Comparison of ENCODE assay signal across 19 cellular contexts in the genomic region with DNA sequence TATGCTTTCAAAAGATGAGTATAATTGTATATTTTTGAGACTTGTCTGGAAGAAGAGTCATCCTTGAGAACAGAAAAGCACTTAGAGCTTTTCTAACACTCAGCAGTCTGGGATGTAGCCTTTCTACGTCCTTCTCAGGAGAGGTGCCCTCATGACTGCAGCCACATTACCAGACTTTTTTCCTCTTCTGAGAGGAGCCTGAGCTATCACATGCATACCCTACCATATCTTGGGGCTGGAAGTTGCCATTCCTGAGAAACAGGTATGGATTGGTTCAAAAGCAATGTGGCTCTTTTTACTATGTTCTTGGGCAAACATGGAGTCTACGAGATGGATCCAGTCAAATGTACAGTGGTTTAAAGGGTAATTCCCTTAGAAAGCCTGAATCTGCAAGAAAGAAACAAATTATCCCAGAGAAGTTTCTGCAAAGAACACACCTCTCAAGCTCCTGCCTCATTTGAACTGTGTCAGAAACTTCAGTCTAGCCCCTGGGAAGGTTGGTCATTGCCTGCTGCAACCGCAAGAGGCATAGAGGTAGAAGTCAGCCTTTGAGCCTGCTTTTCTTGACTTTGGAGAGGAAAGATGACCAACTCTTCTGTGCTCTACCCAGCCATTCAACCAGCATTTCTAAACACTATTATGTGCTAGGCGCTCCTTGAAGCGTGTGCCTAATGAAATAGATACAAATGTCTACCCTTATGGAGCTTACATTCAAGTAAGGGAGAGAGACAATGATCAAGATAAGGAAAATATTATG.
"Had no signal": no experiment of that assay in that cellular context is flagged by ENCODE, and none has a peak within 500 bp of the region (broad histone marks: within the 10 kb centered on the region; RNA-seq: fewer than 3 reads in every experiment).

No MANE protein-coding gene starts in this region.

- ATAC-seq: foreskin keratinocyte, gastroesophageal sphincter, heart right ventricle, left cardiac atrium, left lung, left ventricle myocardium superior, lower lobe of right lung, mucosa of descending colon had no signal

- H3K27ac ChIP-seq: coronary artery, dorsolateral prefrontal cortex, esophagus muscularis mucosa, foreskin keratinocyte, gastroesophageal sphincter, heart right ventricle, left lung, lower lobe of right lung had no signal

- H3K4me1 ChIP-seq: esophagus muscularis mucosa, gastroesophageal sphincter, left lung, lower lobe of right lung had no signal

- H3K36me3 ChIP-seq: esophagus muscularis mucosa, gastroesophageal sphincter, heart right ventricle, left lung, lower lobe of right lung had no signal

- H3K27me3 ChIP-seq: dorsolateral prefrontal cortex, esophagus muscularis mucosa, foreskin keratinocyte, gastroesophageal sphincter, heart right ventricle, left lung had no signal

- H3K9me3 ChIP-seq: esophagus muscularis mucosa, gastroesophageal sphincter, heart right ventricle, left lung, lower lobe of right lung, mucosa of descending colon had no signal

- H3K4me3 ChIP-seq: coronary artery, dorsolateral prefrontal cortex, esophagus muscularis mucosa, gastroesophageal sphincter, heart right ventricle, left lung, lower lobe of right lung, mucosa of descending colon had no signal

- DNase-seq: dermis blood vessel endothelial cell; dorsolateral prefrontal cortex; effector CD4-positive, alpha-beta T cell; effector memory CD4-positive, alpha-beta T cell; foreskin keratinocyte; glutamatergic neuron; head of caudate nucleus; heart right ventricle; hippocampal formation; left cardiac atrium; left lung; left ventricle myocardium superior; lower lobe of right lung; mesenchymal stem cell; mucosa of descending colon; naive B cell had no signal
